In genomic region chr17:82985973-82986372, GRCh38 we compare ENCODE assay signal across 9 cellular contexts.
DNase-seq lines count a peak whose midpoint lies in the region; ATAC-seq, FAIRE-seq and TF ChIP-seq lines count a peak whose summit lies in the region.
"Had no signal": no experiment of that assay in that cellular context is flagged by ENCODE, and none has a peak within 500 bp of the region (broad histone marks: within the 10 kb centered on the region; RNA-seq: fewer than 3 reads in every experiment).

No MANE protein-coding gene starts in this region.

- H3K4me1 ChIP-seq in RWPE2 (ENCODE audit: insufficient read depth, poor library complexity, severe bottlenecking) = no peaks in the 10 kb centered on the region

- H3K4me1 Mint-ChIP-seq in memory B cell = peaks cover 18% of the 10 kb centered on the region

- no peaks in the 10 kb centered on the region for H3K9me3 ChIP-seq in RWPE2 (ENCODE audit: severe bottlenecking)
- H3K9me3 ChIP-seq: neutrophil had no signal

- ATAC-seq in RWPE2 (ENCODE audit: low read depth) = 0 out of 3 replicates have a peak, but pooled peaks have one; percentile 33
- peak; percentile 77 for ATAC-seq in memory B cell (ENCODE audit: low read depth)

- peak overlapping the region; percentile 58 for H3K4me3 Mint-ChIP-seq in memory B cell

- no peak overlapping the region for H3K4me3 ChIP-seq in RWPE2 (ENCODE audit: severe bottlenecking)

- no peaks in the 10 kb centered on the region for H3K36me3 ChIP-seq in RWPE2 (ENCODE audit: low read depth)
- H3K36me3 ChIP-seq: neutrophil had no signal

- no peak for TF ChIP-seq CTCF in RWPE2 (IDR thresholded peaks at IDR 0.05; ENCODE audit: poor library complexity, severe bottlenecking)

- H3K9me3 Mint-ChIP-seq in memory B cell = peaks cover 3% of the 10 kb centered on the region

- H3K27me3 ChIP-seq in RWPE2 (ENCODE audit: insufficient read depth, poor library complexity, severe bottlenecking) = no peaks in the 10 kb centered on the region
- H3K27me3 ChIP-seq: neutrophil had no signal

- FAIRE-seq in GM19239 (lab: Jason Lieb, UNC) = no peak

- DNase-seq in A172 (ENCODE audit: low spot score) = peak; percentile 12
- no peak for DNase-seq in RWPE2 (ENCODE audit: low spot score)
- peak; percentile 39 for DNase-seq in activated naive CD4-positive, alpha-beta T cell treated with anti-CD3 and anti-CD28 coated beads, Interleukin-2, amount 50 U/mL, for 16 hours
- DNase-seq in memory B cell (ENCODE audit: low spot score in 2 of 2) = no peak
- peak; percentile 31 to 62 (median 54) for DNase-seq in stimulated activated naive CD4-positive, alpha-beta T cell (lab: John Stamatoyannopoulos, UW)
- no peak for DNase-seq in GM19239 (ENCODE audit: insufficient read length, low spot score)
- DNase-seq in NCI-H1092 treated with DMSO at 0.1 percent for 48 hours (lab: John Stamatoyannopoulos, UW) = no peak
- DNase-seq in NCI-H226 = no peak

- H3K27ac ChIP-seq in RWPE2 (ENCODE audit: poor library complexity, severe bottlenecking) = no peak overlapping the region
- H3K27ac ChIP-seq: neutrophil had no signal

- peaks cover 8% of the 10 kb centered on the region for H3K36me3 Mint-ChIP-seq in memory B cell

- no peak overlapping the region for H3K27ac Mint-ChIP-seq in memory B cell

- H3K27me3 Mint-ChIP-seq in memory B cell = no peaks in the 10 kb centered on the region

Comparison
In these comparisons a context has a peak if more than half of its experiments do, and no peak if none do; other contexts are left out.
1. DNase-seq: peak in A172 (single experiment), activated naive CD4-positive, alpha-beta T cell treated with anti-CD3 and anti-CD28 coated beads, Interleukin-2, amount 50 U/mL, for 16 hours (single experiment) and stimulated activated naive CD4-positive, alpha-beta T cell (6 of 6); none in RWPE2 (single experiment), memory B cell (0 of 2), GM19239 (single experiment), NCI-H1092 treated with DMSO at 0.1 percent for 48 hours (single experiment) and NCI-H226 (single experiment).